Comparison of ENCODE assay signal across 11 cellular contexts in genomic region chr1:8516793-8517556, GRCh38.
DNase-seq lines count a peak whose midpoint lies in the region; ATAC-seq and TF ChIP-seq lines count a peak whose summit lies in the region.
"Had no signal": no experiment of that assay in that cellular context is flagged by ENCODE, and none has a peak within 500 bp of the region (broad histone marks: within the 10 kb centered on the region; RNA-seq: fewer than 3 reads in every experiment).

No MANE protein-coding gene starts in this region.

- H3K4me1 ChIP-seq in gastrocnemius medialis = peaks cover 44 to 49% of the 10 kb centered on the region in 2 donors

- intact Hi-C loops in gastrocnemius medialis (cut with DNase I; ENCODE audit: low total_unique reads) = no loop called here

- peak overlapping the region; percentile 6 to 59 (median 40) for H3K27ac ChIP-seq in gastrocnemius medialis

- H3K36me3 ChIP-seq in gastrocnemius medialis = no peaks in the 10 kb centered on the region

- H3K27me3 Mint-ChIP-seq in chondrocyte (ENCODE audit: low read depth) = no peaks in the 10 kb centered on the region

- H3K36me3 Mint-ChIP-seq in chondrocyte (ENCODE audit: low read depth) = peaks cover 1% of the 10 kb centered on the region

- ATAC-seq in gastrocnemius medialis (peak in 1 of 2 donors; percentile 13), GM18907 (IDR thresholded peaks at IDR 0.05; ENCODE audit: unreplicated experiment) (no peak), GM19455 (IDR thresholded peaks at IDR 0.05; ENCODE audit: unreplicated experiment) (no peak)

- H3K9me3 Mint-ChIP-seq in chondrocyte (ENCODE audit: low read depth) = no peaks in the 10 kb centered on the region

- no peak overlapping the region for H3K4me3 Mint-ChIP-seq in chondrocyte (ENCODE audit: unreplicated experiment)

- H3K4me1 Mint-ChIP-seq in chondrocyte (ENCODE audit: low read depth) = peaks cover 20% of the 10 kb centered on the region

- TF ChIP-seq CTCF in chondrocyte (IDR thresholded peaks at IDR 0.05) (no peak), gastrocnemius medialis (IDR thresholded peaks at IDR 0.05 in 4 of 5, conservative IDR thresholded peaks at IDR 0.05 in 1 of 5) (no peak)

- H3K9me3 ChIP-seq in gastrocnemius medialis = no peaks in the 10 kb centered on the region

- in situ Hi-C loops in gastrocnemius medialis (cut with MboI; ENCODE audit: low sequenced_read_pairs in 4 of 4) = loop anchor here in 1 of 4 donors (10.0 kb wide), 1 partner anchor 52 kb away; no protein-coding TSS in a partner anchor

- H3K27me3 ChIP-seq in gastrocnemius medialis = no peaks in the 10 kb centered on the region

- peak overlapping the region; percentile 90 for H3K27ac Mint-ChIP-seq in chondrocyte (ENCODE audit: unreplicated experiment)

- peak; percentile 31 for DNase-seq in NCI-H2029 treated with DMSO at 0.1 percent for 48 hours (lab: John Stamatoyannopoulos, UW)
- no peak for DNase-seq in NCI-H2029 (lab: John Stamatoyannopoulos, UW)
- peak; percentile 33 for DNase-seq in NCI-H748 treated with DMSO at 0.1 percent for 48 hours (lab: John Stamatoyannopoulos, UW)
- DNase-seq in chondrocyte (ENCODE audit: low spot score) = no peak
- no peak for DNase-seq in gastrocnemius medialis
- no peak for DNase-seq in AG08395 (ENCODE audit: low spot score)
- DNase-seq: ACHN, erythroblast, GOT3 had no signal

- TF ChIP-seq POLR2A in gastrocnemius medialis (IDR thresholded peaks at IDR 0.05) = no peak

- no peak overlapping the region for H3K4me3 ChIP-seq in gastrocnemius medialis

Comparison
In these comparisons a context has a peak if more than half of its experiments do, and no peak if none do; other contexts are left out.
1. DNase-seq: peak in NCI-H2029 treated with DMSO at 0.1 percent for 48 hours (single experiment) and NCI-H748 treated with DMSO at 0.1 percent for 48 hours (single experiment); none in NCI-H2029 (single experiment), chondrocyte (single experiment), gastrocnemius medialis (0 of 2) and AG08395 (single experiment).